30 cellular contexts compared by ENCODE assay signal in genomic region chr2:21217421-21217820, GRCh38.
"Had no signal": no experiment of that assay in that cellular context is flagged by ENCODE, and none has a peak within 500 bp of the region (broad histone marks: within the 10 kb centered on the region; RNA-seq: fewer than 3 reads in every experiment).

No MANE protein-coding gene starts in this region.

- H3K4me1 Mint-ChIP-seq: naive thymus-derived CD8-positive, alpha-beta T cell; nephron progenitor cell; stimulated activated effector memory CD8-positive, alpha-beta T cell treated with anti-CD3 and anti-CD28 coated beads, Interleukin-12 subunit alpha, Interleukin-12 subunit beta, amount 100 ng/mL, for 72 hours; stimulated activated naive B cell treated with anti-CD40 and anti-IgM and Interleukin-4, amounts not matched to agents 10 μg/mL and 1 μg/mL and 100 μg/mL, for 72 hours had no signal

- FAIRE-seq: small intestine, urothelium cell line had no signal

- H3K27me3 ChIP-seq: neutrophil, right lobe of liver, sigmoid colon, stomach, thyroid gland, tibial nerve, upper lobe of left lung, vagina had no signal

- H3K27me3 Mint-ChIP-seq: natural killer cell treated with Interleukin-12 subunit alpha and Interleukin-12 subunit beta and Interleukin-15 and Interleukin-18, amount 100 ng/mL, for 72 hours; progenitor cell of endocrine pancreas; stimulated activated naive B cell treated with anti-CD40 and anti-IgM and Interleukin-4, amounts not matched to agents 10 μg/mL and 1 μg/mL and 100 μg/mL, for 72 hours; stimulated activated naive CD8-positive, alpha-beta T cell treated with anti-CD3 and anti-CD28 coated beads, Interleukin-15, Interleukin-2, amounts not matched to agents 100 ng/mL and 50 ng/mL, for 24 hours had no signal

- H3K9ac ChIP-seq: parathyroid adenoma had no signal

- H3K36me3 ChIP-seq: neutrophil, right lobe of liver, sigmoid colon, stomach, thoracic aorta, thyroid gland, tibial nerve, upper lobe of left lung, vagina had no signal

- H3K4me3 ChIP-seq: psoas muscle, right lobe of liver, sigmoid colon, stomach, thoracic aorta, thyroid gland, tibial nerve, upper lobe of left lung, vagina had no signal

- H3K4me3 Mint-ChIP-seq: naive thymus-derived CD8-positive, alpha-beta T cell; natural killer cell treated with Interleukin-12 subunit alpha and Interleukin-12 subunit beta and Interleukin-15 and Interleukin-18, amount 100 ng/mL, for 72 hours; nephron progenitor cell; neural crest cell; stimulated activated effector memory CD8-positive, alpha-beta T cell treated with anti-CD3 and anti-CD28 coated beads, Interleukin-12 subunit alpha, Interleukin-12 subunit beta, amount 100 ng/mL, for 72 hours; stimulated activated naive B cell treated with anti-CD40 and anti-IgM and Interleukin-4, amounts not matched to agents 10 μg/mL and 1 μg/mL and 100 μg/mL, for 72 hours; stimulated activated naive CD8-positive, alpha-beta T cell treated with anti-CD3 and anti-CD28 coated beads, Interleukin-15, Interleukin-2, amounts not matched to agents 100 ng/mL and 50 ng/mL, for 24 hours had no signal

- DNase-seq: naive thymus-derived CD8-positive, alpha-beta T cell; nephron progenitor cell; nucleus accumbens; posterior cingulate gyrus; psoas muscle; right cardiac atrium; right lobe of liver; sigmoid colon; small intestine; stimulated activated CD4-positive, alpha-beta T cell treated with anti-CD3 and anti-CD28 coated beads, Interleukin-15, amount 100 ng/mL, for 24 hours; stimulated activated CD4-positive, alpha-beta T cell treated with anti-CD3 and anti-CD28 coated beads, Interleukin-2, amount 100 ng/mL, for 24 hours; stimulated activated CD4-positive, alpha-beta T cell treated with anti-CD3 and anti-CD28 coated beads, Interleukin-2, amount 100 ng/mL, for 48 hours; stimulated activated CD4-positive, alpha-beta T cell treated with anti-CD3 and anti-CD28 coated beads, Interleukin-4, amount 100 ng/mL, for 24 hours; stimulated activated naive B cell treated with anti-CD40 and anti-IgM and Interleukin-4, amounts not matched to agents 10 μg/mL and 1 μg/mL and 100 μg/mL, for 72 hours; stimulated activated naive CD4-positive, alpha-beta T cell treated with Interleukin-2 at 50 U/mL for 16 hours; stomach; thyroid gland; trophoblast cell; upper lobe of left lung had no signal

- H3K9me3 Mint-ChIP-seq: neural crest cell had no signal

- ATAC-seq: naive thymus-derived CD8-positive, alpha-beta T cell; natural killer cell treated with Interleukin-12 subunit alpha and Interleukin-12 subunit beta and Interleukin-15 and Interleukin-18, amount 100 ng/mL, for 72 hours; psoas muscle; right cardiac atrium; right lobe of liver; stimulated activated effector memory CD8-positive, alpha-beta T cell treated with anti-CD3 and anti-CD28 coated beads, Interleukin-12 subunit alpha, Interleukin-12 subunit beta, amount 100 ng/mL, for 72 hours; stimulated activated naive B cell treated with anti-CD40 and anti-IgM and Interleukin-4, amounts not matched to agents 10 μg/mL and 1 μg/mL and 100 μg/mL, for 72 hours had no signal

- H3K27ac ChIP-seq: neutrophil, parathyroid adenoma, psoas muscle, right lobe of liver, sigmoid colon, stomach, thoracic aorta, thyroid gland, tibial nerve, upper lobe of left lung, vagina had no signal

- H3K4me1 ChIP-seq: parathyroid adenoma, psoas muscle, right lobe of liver, thyroid gland, vagina had no signal

- H3K9me3 ChIP-seq: neutrophil, psoas muscle, right lobe of liver, sigmoid colon, stomach, thoracic aorta, thyroid gland, tibial nerve, upper lobe of left lung, vagina had no signal

- H3K27ac Mint-ChIP-seq: naive thymus-derived CD8-positive, alpha-beta T cell; natural killer cell treated with Interleukin-12 subunit alpha and Interleukin-12 subunit beta and Interleukin-15 and Interleukin-18, amount 100 ng/mL, for 72 hours; nephron progenitor cell; progenitor cell of endocrine pancreas; stimulated activated effector memory CD8-positive, alpha-beta T cell treated with anti-CD3 and anti-CD28 coated beads, Interleukin-12 subunit alpha, Interleukin-12 subunit beta, amount 100 ng/mL, for 72 hours; stimulated activated naive B cell treated with anti-CD40 and anti-IgM and Interleukin-4, amounts not matched to agents 10 μg/mL and 1 μg/mL and 100 μg/mL, for 72 hours; stimulated activated naive CD8-positive, alpha-beta T cell treated with anti-CD3 and anti-CD28 coated beads, Interleukin-15, Interleukin-2, amounts not matched to agents 100 ng/mL and 50 ng/mL, for 24 hours had no signal

- H3K36me3 Mint-ChIP-seq: naive thymus-derived CD8-positive, alpha-beta T cell; natural killer cell treated with Interleukin-12 subunit alpha and Interleukin-12 subunit beta and Interleukin-15 and Interleukin-18, amount 100 ng/mL, for 72 hours; stimulated activated effector memory CD8-positive, alpha-beta T cell treated with anti-CD3 and anti-CD28 coated beads, Interleukin-12 subunit alpha, Interleukin-12 subunit beta, amount 100 ng/mL, for 72 hours; stimulated activated naive B cell treated with anti-CD40 and anti-IgM and Interleukin-4, amounts not matched to agents 10 μg/mL and 1 μg/mL and 100 μg/mL, for 72 hours had no signal
